Comparison of ENCODE assay signal across 8 cellular contexts in the genomic region with DNA sequence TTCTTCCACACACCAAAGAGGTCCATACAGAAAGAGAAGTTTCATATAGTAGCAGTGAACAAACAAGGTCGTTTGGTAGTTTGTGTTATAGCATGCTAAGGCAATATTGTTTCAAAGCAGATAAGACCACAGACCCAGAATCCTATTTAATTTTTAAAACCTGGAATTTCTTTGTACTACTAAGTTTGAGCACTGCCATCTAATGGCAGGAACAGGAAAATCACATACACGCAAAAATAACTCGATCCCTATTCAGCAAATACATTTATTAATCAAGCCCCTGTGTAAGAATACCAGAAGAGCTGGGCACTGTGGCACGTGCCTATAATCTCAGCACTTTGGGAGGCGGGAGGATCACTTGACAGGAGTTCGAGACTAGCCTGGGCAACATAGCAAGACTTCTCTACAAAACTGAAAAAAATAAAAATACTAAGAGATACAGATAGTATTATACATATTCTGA. TPM values are rescaled to one million over a fixed set of nuclear protein-coding genes. Genes with fewer than 3 reads are reported as not detected.
A peak's percentile ranks its signal among the peaks of the same experiment; 100 is the strongest.
DNase-seq lines count a peak whose midpoint lies in the region; ATAC-seq and TF ChIP-seq lines count a peak whose summit lies in the region.

No MANE protein-coding gene starts in this region.

- peaks cover 23% of the 10 kb centered on the region for H3K36me3 Mint-ChIP-seq in Calu3 (ENCODE audit: insufficient read depth, unreplicated experiment)
- no peaks in the 10 kb centered on the region for H3K36me3 Mint-ChIP-seq in activated T-helper 1 cell treated with anti-CD3 and anti-CD28 coated beads, Interleukin-12 subunit alpha, Interleukin-12 subunit beta, Interleukin-2, Interleukin-4 antibody, amounts not matched to agents 30 ng/mL and 10 ng/mL and 1 ng/mL, durations not matched to agents 14 hours and 24 hours and 36 hours (ENCODE audit: low read depth)

- no peak overlapping the region for H3K4me3 ChIP-seq in HFF-Myc (replicated peaks; ENCODE audit: low read depth, low read length)

- BruUV-seq in Calu3 (replicated peaks; lab: Mats Ljungman, UMichigan): no TSS peak

- no peaks in the 10 kb centered on the region for H3K9me3 Mint-ChIP-seq in Calu3 (ENCODE audit: low read depth, unreplicated experiment)
- H3K9me3 Mint-ChIP-seq in activated T-helper 1 cell treated with anti-CD3 and anti-CD28 coated beads, Interleukin-12 subunit alpha, Interleukin-12 subunit beta, Interleukin-2, Interleukin-4 antibody, amounts not matched to agents 30 ng/mL and 10 ng/mL and 1 ng/mL, durations not matched to agents 14 hours and 24 hours and 36 hours: no peaks in the 10 kb centered on the region

- H3K27ac ChIP-seq in foreskin keratinocyte: no peak overlapping the region

- H3K4me1 ChIP-seq in foreskin keratinocyte: peaks cover 10% of the 10 kb centered on the region

- no peak overlapping the region for H3K4me3 Mint-ChIP-seq in Calu3 (ENCODE audit: low read depth, unreplicated experiment)
- H3K4me3 Mint-ChIP-seq in activated T-helper 1 cell treated with anti-CD3 and anti-CD28 coated beads, Interleukin-12 subunit alpha, Interleukin-12 subunit beta, Interleukin-2, Interleukin-4 antibody, amounts not matched to agents 30 ng/mL and 10 ng/mL and 1 ng/mL, durations not matched to agents 14 hours and 24 hours and 36 hours: no peak overlapping the region

- ATAC-seq in foreskin keratinocyte (no peak), HG02610 (IDR thresholded peaks at IDR 0.05; ENCODE audit: unreplicated experiment) (no peak)

- H3K4me1 Mint-ChIP-seq in Calu3 (ENCODE audit: low read depth, unreplicated experiment): peaks cover 22% of the 10 kb centered on the region
- H3K4me1 Mint-ChIP-seq in activated T-helper 1 cell treated with anti-CD3 and anti-CD28 coated beads, Interleukin-12 subunit alpha, Interleukin-12 subunit beta, Interleukin-2, Interleukin-4 antibody, amounts not matched to agents 30 ng/mL and 10 ng/mL and 1 ng/mL, durations not matched to agents 14 hours and 24 hours and 36 hours (ENCODE audit: low read depth): peaks cover 24% of the 10 kb centered on the region

- no peak overlapping the region for H3K27ac Mint-ChIP-seq in Calu3 (ENCODE audit: unreplicated experiment)
- H3K27ac Mint-ChIP-seq in activated T-helper 1 cell treated with anti-CD3 and anti-CD28 coated beads, Interleukin-12 subunit alpha, Interleukin-12 subunit beta, Interleukin-2, Interleukin-4 antibody, amounts not matched to agents 30 ng/mL and 10 ng/mL and 1 ng/mL, durations not matched to agents 14 hours and 24 hours and 36 hours: no peak overlapping the region

- peaks cover 24% of the 10 kb centered on the region for H3K27me3 Mint-ChIP-seq in Calu3 (ENCODE audit: unreplicated experiment)
- H3K27me3 Mint-ChIP-seq in activated T-helper 1 cell treated with anti-CD3 and anti-CD28 coated beads, Interleukin-12 subunit alpha, Interleukin-12 subunit beta, Interleukin-2, Interleukin-4 antibody, amounts not matched to agents 30 ng/mL and 10 ng/mL and 1 ng/mL, durations not matched to agents 14 hours and 24 hours and 36 hours (ENCODE audit: insufficient read depth): peaks cover 12% of the 10 kb centered on the region

- peak; percentile 14 for DNase-seq in Calu3
- peak; percentile 17 for DNase-seq in HFF-Myc (ENCODE audit: extremely low read depth, low read depth)
- DNase-seq in SK-MEL-5 (ENCODE audit: low read depth, low spot score): peak; percentile 73
- DNase-seq in foreskin keratinocyte: peak in 1 of 2 donors; percentile 24
- peak; percentile 70 for DNase-seq in superior temporal gyrus (ENCODE audit: extremely low spot score)
- DNase-seq in activated CD8-positive, alpha-beta memory T cell treated with anti-CD3 and anti-CD28 coated beads, Interleukin-2, amount 50 U/mL, for 4 hours: no peak
- no peak for DNase-seq in activated T-helper 1 cell treated with anti-CD3 and anti-CD28 coated beads, Interleukin-12 subunit alpha, Interleukin-12 subunit beta, Interleukin-2, Interleukin-4 antibody, amounts not matched to agents 30 ng/mL and 10 ng/mL and 1 ng/mL, durations not matched to agents 14 hours and 24 hours and 36 hours (ENCODE audit: low spot score)

- CTCF ChIA-PET in Calu3 (lab: Charles Lee): interaction anchor here (1.2 to 1.3 kb wide), 2 partner anchors 10 to 87 kb away, joined by 3 read pairs; no protein-coding TSS in a partner anchor

- intact Hi-C loops in Calu3 (cut with micrococcal nuclease; ENCODE audit: unreplicated experiment): loop anchor here (10.0 kb wide), 1 partner anchor 251 kb away; no protein-coding TSS in a partner anchor
- intact Hi-C loops in activated T-helper 1 cell treated with anti-CD3 and anti-CD28 coated beads, Interleukin-12 subunit alpha, Interleukin-12 subunit beta, Interleukin-2, Interleukin-4 antibody, amounts not matched to agents 30 ng/mL and 10 ng/mL and 1 ng/mL, durations not matched to agents 14 hours and 24 hours and 36 hours (cut with micrococcal nuclease): loop anchor here (1.0 to 10.0 kb wide), 6 partner anchors 283 to 1439 kb away; a partner anchor contains a TSS

- in situ Hi-C loops in SK-MEL-5 (cut with HindIII; ENCODE audit: low pct_unique_long_range_greater_than_20kb, low sequenced_read_pairs): no loop called here

- peak; percentile 37 for TF ChIP-seq CTCF in Calu3 (IDR thresholded peaks at IDR 0.05; ENCODE audit: unreplicated experiment)
- TF ChIP-seq CTCF in HFF-Myc (IDR thresholded peaks at IDR 0.05; ENCODE audit: low read depth, low read length, missing control alignments): peak; percentile 43
- peak; percentile 76 for TF ChIP-seq CTCF in foreskin keratinocyte (conservative IDR thresholded peaks at IDR 0.05)

- peaks cover 21% of the 10 kb centered on the region for H3K27me3 ChIP-seq in foreskin keratinocyte

RNA-seq across cellular contexts. Expression of a gene that starts 2.9 kb away (rescaled TPM):
- total RNA-seq in Calu3 (2022): 29.7 and 33.3 TPM in 2 replicates
- 90.9 and 101 TPM in 2 replicates for total RNA-seq in SK-MEL-5 (2014; rRNA removed; shearing (Covaris generic))
- polyA plus RNA-seq in SK-MEL-5 (2015; cell fraction: cytosol; rRNA removed): 34.8 and 40.1 TPM in 2 replicates
- 23.4 and 27.8 TPM in 2 replicates for polyA plus RNA-seq in SK-MEL-5 (2015; cell fraction: nucleus; rRNA removed)
- total RNA-seq in foreskin keratinocyte: 65.3 and 66.1 TPM in 2 replicates
- 27.4 and 31.9 TPM in 2 replicates for polyA plus RNA-seq in foreskin keratinocyte
- 21.2 and 21.9 TPM in 2 replicates for total RNA-seq in activated T-helper 1 cell treated with anti-CD3 and anti-CD28 coated beads, Interleukin-12 subunit alpha, Interleukin-12 subunit beta, Interleukin-2, Interleukin-4 antibody, amounts not matched to agents 30 ng/mL and 10 ng/mL and 1 ng/mL, durations not matched to agents 14 hours and 24 hours and 36 hours

RNA-seq across cellular contexts. Expression of a gene that starts 29.9 kb away (rescaled TPM):
- total RNA-seq in Calu3 (2022): not detected in 2 replicates
- total RNA-seq in SK-MEL-5 (2014; rRNA removed; shearing (Covaris generic)): not detected in 2 replicates
- not detected in 2 replicates for polyA plus RNA-seq in SK-MEL-5 (2015; cell fraction: cytosol; rRNA removed)
- polyA plus RNA-seq in SK-MEL-5 (2015; cell fraction: nucleus; rRNA removed): not detected in 2 replicates
- not detected in 2 replicates for total RNA-seq in foreskin keratinocyte
- not detected in 2 replicates for polyA plus RNA-seq in foreskin keratinocyte
- not detected in 2 replicates for total RNA-seq in activated T-helper 1 cell treated with anti-CD3 and anti-CD28 coated beads, Interleukin-12 subunit alpha, Interleukin-12 subunit beta, Interleukin-2, Interleukin-4 antibody, amounts not matched to agents 30 ng/mL and 10 ng/mL and 1 ng/mL, durations not matched to agents 14 hours and 24 hours and 36 hours

Comparison
In these comparisons a context has a peak if more than half of its experiments do, and no peak if none do; other contexts are left out.
1. DNase-seq: peak in Calu3 (single experiment), HFF-Myc (single experiment), SK-MEL-5 (single experiment) and superior temporal gyrus (single experiment); none in activated CD8-positive, alpha-beta memory T cell treated with anti-CD3 and anti-CD28 coated beads, Interleukin-2, amount 50 U/mL, for 4 hours (single experiment) and activated T-helper 1 cell treated with anti-CD3 and anti-CD28 coated beads, Interleukin-12 subunit alpha, Interleukin-12 subunit beta, Interleukin-2, Interleukin-4 antibody, amounts not matched to agents 30 ng/mL and 10 ng/mL and 1 ng/mL, durations not matched to agents 14 hours and 24 hours and 36 hours (single experiment).
2. Peak in every context shown above with its lines, with median percentiles within 50 percentile points of each other: CTCF ChIP-seq.